ENCODE assay signal across 21 cellular contexts in the genomic region with DNA sequence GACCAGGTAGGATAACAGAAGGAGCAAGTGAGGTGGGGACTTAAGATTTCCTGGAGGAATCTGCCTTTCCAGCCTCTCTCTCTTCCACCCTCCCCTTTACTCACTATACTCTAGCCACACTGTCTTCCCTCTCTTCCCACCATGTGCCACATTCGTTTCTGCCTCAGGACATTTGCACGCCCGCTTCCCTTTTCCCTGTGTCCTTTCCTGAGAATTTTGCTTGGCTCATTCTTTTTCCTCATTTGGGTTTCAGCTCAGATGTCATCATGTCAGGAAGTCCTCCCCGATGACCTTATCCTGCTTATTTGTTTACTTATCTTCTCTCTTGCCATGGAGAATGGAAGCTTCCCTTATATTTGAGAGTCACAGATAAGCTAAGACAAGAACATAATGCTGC.
A peak's percentile ranks its signal among the peaks of the same experiment; 100 is the strongest.
DNase-seq lines count a peak whose midpoint lies in the region; TF ChIP-seq lines count a peak whose summit lies in the region.
"Had no signal": no experiment of that assay in that cellular context is flagged by ENCODE, and none has a peak within 500 bp of the region (broad histone marks: within the 10 kb centered on the region; RNA-seq: fewer than 3 reads in every experiment).

No MANE protein-coding gene starts in this region.

- no peaks in the 10 kb centered on the region for H3K36me3 ChIP-seq in esophagus squamous epithelium
- H3K36me3 ChIP-seq: breast epithelium, upper lobe of left lung had no signal

- peaks cover 30% of the 10 kb centered on the region for H3K36me3 Mint-ChIP-seq in osteocyte (ENCODE audit: unreplicated experiment)
- H3K36me3 Mint-ChIP-seq: CD4-positive, alpha-beta memory T cell had no signal

- no peak overlapping the region for H3K4me3 Mint-ChIP-seq in osteocyte (ENCODE audit: unreplicated experiment)
- H3K4me3 Mint-ChIP-seq: CD4-positive, alpha-beta memory T cell; dendritic cell treated with granulocyte-macrophage colony-stimulating factor and Interleukin-4, amounts not matched to agents 40 ng/mL and 50 ng/mL, for 4 days; stimulated activated naive CD8-positive, alpha-beta T cell treated with anti-CD3 and anti-CD28 coated beads, Interleukin-15, amount 100 ng/mL, for 72 hours had no signal

- H3K9me3 Mint-ChIP-seq in osteocyte (ENCODE audit: unreplicated experiment), result peaks cover 4% of the 10 kb centered on the region
- H3K9me3 Mint-ChIP-seq: activated T-helper 2 cell treated with anti-CD3 and anti-CD28 coated beads, Interferon-gamma antibody, Interleukin-2, Interleukin-4, amounts not matched to agents 10 μg/mL and 5 μg/mL and 100 μg/mL, durations not matched to agents 14 hours and 24 hours and 36 hours had no signal

- peak overlapping the region; percentile 94 for H3K27ac Mint-ChIP-seq in osteocyte (ENCODE audit: unreplicated experiment)
- H3K27ac Mint-ChIP-seq: activated T-helper 2 cell treated with anti-CD3 and anti-CD28 coated beads, Interferon-gamma antibody, Interleukin-2, Interleukin-4, amounts not matched to agents 10 μg/mL and 5 μg/mL and 100 μg/mL, durations not matched to agents 14 hours and 24 hours and 36 hours; CD4-positive, alpha-beta memory T cell; dendritic cell treated with granulocyte-macrophage colony-stimulating factor and Interleukin-4, amounts not matched to agents 40 ng/mL and 50 ng/mL, for 4 days; progenitor cell of endocrine pancreas had no signal

- no peak overlapping the region for H3K4me3 ChIP-seq in esophagus squamous epithelium
- H3K4me3 ChIP-seq: breast epithelium, skin epidermis, upper lobe of left lung had no signal

- intact Hi-C loops in esophagus squamous epithelium (cut with DNase I), result no loop called here

- TF ChIP-seq POLR2A in esophagus squamous epithelium (IDR thresholded peaks at IDR 0.05), result no peak

- 75 to 86% methylated on average over 4 of the region's 4 CpGs for WGBS in esophagus squamous epithelium, 2 donors

- no peaks in the 10 kb centered on the region for H3K27me3 ChIP-seq in esophagus squamous epithelium
- H3K27me3 ChIP-seq: breast epithelium, foreskin keratinocyte, upper lobe of left lung had no signal

- peak; percentile 17 for DNase-seq in ELR (ENCODE audit: low read depth)
- peak; percentile 53 for DNase-seq in RPMI7951 (ENCODE audit: low read depth)
- no peak for DNase-seq in esophagus squamous epithelium (lab: John Stamatoyannopoulos, UW)
- no peak for DNase-seq in osteocyte (ENCODE audit: extremely low spot score, unreplicated experiment)
- no peak for DNase-seq in superior temporal gyrus (ENCODE audit: extremely low spot score)
- DNase-seq in NCI-H1417 treated with DMSO at 0.1 percent for 48 hours (lab: John Stamatoyannopoulos, UW), result no peak
- no peak for DNase-seq in stimulated activated CD4-positive, alpha-beta T cell treated with anti-CD3 and anti-CD28 coated beads, Interleukin-2, amount 100 ng/mL, for 48 hours
- DNase-seq in activated T-cell treated with anti-CD3 and anti-CD28 coated beads, Interleukin-2, amount 50 U/mL, for 48 hours, result no peak
- DNase-seq: CD4-positive, alpha-beta memory T cell; Kasumi-1; NCI-H1048; NCI-H2081 treated with DMSO at 0.1 percent for 48 hours; stimulated activated CD4-positive, alpha-beta T cell treated with anti-CD3 and anti-CD28 coated beads, Interleukin-4, amount 100 ng/mL, for 24 hours; stimulated activated naive CD8-positive, alpha-beta T cell treated with anti-CD3 and anti-CD28 coated beads, Interleukin-15, amount 100 ng/mL, for 72 hours; upper lobe of left lung had no signal

- no peaks in the 10 kb centered on the region for H3K27me3 Mint-ChIP-seq in osteocyte (ENCODE audit: unreplicated experiment)
- H3K27me3 Mint-ChIP-seq: progenitor cell of endocrine pancreas; stimulated activated naive CD8-positive, alpha-beta T cell treated with anti-CD3 and anti-CD28 coated beads, Interleukin-15, amount 100 ng/mL, for 72 hours had no signal

- peak overlapping the region in 3 of 4 donors; percentile 3 to 73 (median 51) for H3K27ac ChIP-seq in esophagus squamous epithelium
- H3K27ac ChIP-seq: foreskin keratinocyte had no signal

- H3K4me1 Mint-ChIP-seq in osteocyte (ENCODE audit: unreplicated experiment), result peaks cover 76% of the 10 kb centered on the region
- H3K4me1 Mint-ChIP-seq: CD4-positive, alpha-beta memory T cell; stimulated activated naive CD8-positive, alpha-beta T cell treated with anti-CD3 and anti-CD28 coated beads, Interleukin-15, amount 100 ng/mL, for 72 hours had no signal

- H3K9me3 ChIP-seq in esophagus squamous epithelium, result no peaks in the 10 kb centered on the region
- H3K9me3 ChIP-seq: breast epithelium, upper lobe of left lung had no signal

- H3K4me1 ChIP-seq in esophagus squamous epithelium, result peaks cover 0 to 12% (median 0%) of the 10 kb centered on the region in 3 donors
- H3K4me1 ChIP-seq: breast epithelium, foreskin keratinocyte had no signal

- TF ChIP-seq CTCF in esophagus squamous epithelium (IDR thresholded peaks at IDR 0.05) (no peak), osteocyte (IDR thresholded peaks at IDR 0.05) (no peak)

Comparison
In these comparisons a context has a peak if more than half of its experiments do, and no peak if none do; other contexts are left out.
1. DNase-seq: peak in ELR (single experiment) and RPMI7951 (single experiment); none in esophagus squamous epithelium (single experiment), osteocyte (single experiment), superior temporal gyrus (single experiment), NCI-H1417 treated with DMSO at 0.1 percent for 48 hours (single experiment), stimulated activated CD4-positive, alpha-beta T cell treated with anti-CD3 and anti-CD28 coated beads, Interleukin-2, amount 100 ng/mL, for 48 hours (0 of 2) and activated T-cell treated with anti-CD3 and anti-CD28 coated beads, Interleukin-2, amount 50 U/mL, for 48 hours (0 of 2).